ENCODE assay signal across 9 cellular contexts in the genomic region with DNA sequence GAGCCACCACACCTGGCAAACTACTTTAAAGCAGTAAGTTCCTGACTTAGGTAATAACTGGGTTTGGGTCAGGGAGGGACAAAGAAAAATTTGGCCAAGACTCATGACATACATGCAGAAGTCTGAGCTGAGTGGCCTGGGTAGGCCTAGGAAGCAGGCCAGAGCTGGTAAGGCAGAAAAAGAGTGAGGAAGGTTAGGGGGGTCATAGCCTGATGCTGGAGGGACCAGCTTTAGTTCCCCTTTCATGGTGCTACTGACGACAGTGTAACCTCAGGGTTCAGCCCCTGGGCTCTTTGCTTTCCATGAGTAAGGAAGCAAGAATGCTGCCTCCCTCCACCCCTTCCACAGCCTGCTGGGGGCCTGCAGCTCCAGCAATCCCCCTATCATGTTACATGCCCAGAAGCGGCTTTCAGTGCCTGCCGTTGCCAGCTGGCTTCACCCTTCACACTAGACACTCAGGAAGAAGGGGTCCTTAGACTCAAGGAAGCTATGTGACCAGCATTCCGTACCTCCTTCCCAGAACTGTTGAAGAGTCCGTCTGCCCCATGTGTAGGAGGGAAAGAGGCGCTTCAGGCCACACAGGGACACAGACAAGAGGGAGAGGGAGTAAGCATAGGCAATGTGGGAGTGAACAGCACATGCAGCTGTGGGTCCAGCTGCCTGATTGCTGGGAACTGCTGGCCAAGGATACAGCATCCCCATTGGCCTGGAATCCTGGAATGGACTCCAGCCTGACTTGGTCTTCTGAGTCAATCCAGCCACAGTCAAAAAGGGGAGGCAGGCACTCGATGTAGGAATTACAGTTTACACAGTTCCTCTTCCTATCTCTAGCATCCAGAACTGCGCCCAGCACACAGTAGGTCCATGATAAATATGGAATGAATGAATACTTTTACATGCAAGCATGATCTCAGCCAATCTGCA. TPM values are rescaled to one million over a fixed set of nuclear protein-coding genes. Genes with fewer than 3 reads are reported as not detected.
DNase-seq lines count a peak whose midpoint lies in the region; ATAC-seq and TF ChIP-seq lines count a peak whose summit lies in the region.
"Had no signal": no experiment of that assay in that cellular context is flagged by ENCODE, and none has a peak within 500 bp of the region (broad histone marks: within the 10 kb centered on the region; RNA-seq: fewer than 3 reads in every experiment).

No MANE protein-coding gene starts in this region.

- DNase-seq in DMS53 (lab: John Stamatoyannopoulos, UW) (peak; percentile 28), DMS53 treated with DMSO at 0.1 percent for 48 hours (lab: John Stamatoyannopoulos, UW; ENCODE audit: unreplicated experiment) (no peak), SW480 (ENCODE audit: low spot score) (peak; percentile 87), foreskin keratinocyte (peak; percentile 90 to 95), pulmonary artery endothelial cell (ENCODE audit: low read depth, low spot score) (peak; percentile 64), retina (no peak)

- ATAC-seq in foreskin keratinocyte (peak; percentile 61), HG03571 (IDR thresholded peaks at IDR 0.05; ENCODE audit: unreplicated experiment) (no peak), HG02763 (IDR thresholded peaks at IDR 0.05; ENCODE audit: unreplicated experiment) (no peak)

- no peaks in the 10 kb centered on the region for H3K27me3 ChIP-seq in foreskin keratinocyte

- TF ChIP-seq CTCF in foreskin keratinocyte (conservative IDR thresholded peaks at IDR 0.05) = no peak

- H3K27ac ChIP-seq in foreskin keratinocyte = peak overlapping the region; percentile 99

- H3K4me1 ChIP-seq in foreskin keratinocyte = peaks cover 45% of the 10 kb centered on the region

RNA-seq across cellular contexts. Expression of a gene that starts 4.1 kb away (rescaled TPM):
- 630 and 1,498 TPM in 2 replicates for total RNA-seq in foreskin keratinocyte
- 544 and 1,190 TPM in 2 replicates for polyA plus RNA-seq in foreskin keratinocyte
- total RNA-seq in pulmonary artery endothelial cell = 25.9 and 29.0 TPM in 2 replicates
- total RNA-seq: B cell had no signal

RNA-seq across cellular contexts. Expression of a gene that starts 32.4 kb away (rescaled TPM):
- 16.9 and 18.6 TPM in 2 replicates for total RNA-seq in foreskin keratinocyte
- polyA plus RNA-seq in foreskin keratinocyte = 9.7 and 10.6 TPM in 2 replicates
- total RNA-seq in pulmonary artery endothelial cell = 31.1 and 31.2 TPM in 2 replicates

Comparison
In these comparisons a context has a peak if more than half of its experiments do, and no peak if none do; other contexts are left out.
1. DNase-seq: peak in DMS53 (single experiment), SW480 (single experiment), foreskin keratinocyte (2 of 2) and pulmonary artery endothelial cell (single experiment); none in DMS53 treated with DMSO at 0.1 percent for 48 hours (single experiment) and retina (single experiment).
2. RNA of a gene that starts 4.1 kb away (total RNA-seq): 630 to 1,498 TPM in foreskin keratinocyte; 25.9 to 29.0 TPM in pulmonary artery endothelial cell; every median in the first group is over 10 times any median in the second.